In the genomic region with DNA sequence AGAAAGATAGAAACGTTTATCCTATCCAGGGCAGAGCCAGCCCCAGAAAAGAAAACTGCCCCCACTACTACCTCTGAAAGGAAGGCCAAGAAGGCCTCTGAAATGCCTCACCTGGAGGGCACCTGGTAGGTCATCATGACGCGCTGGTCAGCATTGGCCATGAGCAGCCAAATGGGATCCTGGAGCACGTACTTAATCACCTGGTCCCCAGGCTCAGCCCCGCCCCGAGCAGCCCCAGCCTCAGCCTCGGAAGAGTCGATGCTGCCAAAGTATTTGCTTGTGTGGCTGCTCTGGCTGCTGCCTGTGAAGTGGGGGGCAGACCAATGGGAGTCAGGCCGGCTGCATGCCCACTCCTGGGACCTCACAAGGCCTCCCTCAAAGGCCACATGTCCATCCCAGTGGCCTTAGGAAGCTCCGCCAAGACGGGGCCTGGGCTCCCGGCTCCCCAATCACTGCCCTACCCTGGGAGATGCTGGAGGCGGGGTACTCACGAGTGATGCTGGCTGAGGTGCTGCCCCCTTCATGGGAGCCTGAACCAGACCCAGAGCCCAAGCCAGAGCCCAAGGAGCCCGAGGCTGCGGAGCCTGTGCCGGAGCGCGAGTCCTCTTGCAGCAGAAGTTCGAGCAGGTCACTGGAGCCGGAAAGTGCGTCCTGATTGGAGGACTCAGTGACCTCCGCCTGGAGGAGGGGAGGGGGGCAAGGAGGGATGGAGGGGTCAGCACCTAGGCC, we compare ENCODE assay signal across 25 cellular contexts. TPM values are rescaled to one million over a fixed set of nuclear protein-coding genes. Genes with fewer than 3 reads are reported as not detected.
DNase-seq lines count a peak whose midpoint lies in the region; ATAC-seq and TF ChIP-seq lines count a peak whose summit lies in the region.
"Had no signal": no experiment of that assay in that cellular context is flagged by ENCODE, and none has a peak within 500 bp of the region (broad histone marks: within the 10 kb centered on the region; RNA-seq: fewer than 3 reads in every experiment).

No MANE protein-coding gene starts in this region.

- H3K9me3 Mint-ChIP-seq in naive thymus-derived CD8-positive, alpha-beta T cell, result no peaks in the 10 kb centered on the region
- H3K9me3 Mint-ChIP-seq in HFFc6, result no peaks in the 10 kb centered on the region

- peaks cover 0 to 54% of the 10 kb centered on the region in 2 donors for H3K4me1 ChIP-seq in right atrium auricular region
- peaks cover 23% of the 10 kb centered on the region for H3K4me1 ChIP-seq in vagina

- H3K4me3 ChIP-seq in right atrium auricular region, result no peak overlapping the region
- H3K4me3 ChIP-seq in vagina, result no peak overlapping the region
- H3K4me3 ChIP-seq: HAP-1, mucosa of descending colon had no signal

- peaks cover 0 to 37% (median 13%) of the 10 kb centered on the region in 4 donors for H3K4me1 Mint-ChIP-seq in naive thymus-derived CD8-positive, alpha-beta T cell
- no peaks in the 10 kb centered on the region for H3K4me1 Mint-ChIP-seq in HFFc6 (ENCODE audit: low read depth)

- ATAC-seq in naive thymus-derived CD8-positive, alpha-beta T cell, result no peak
- no peak for ATAC-seq in GM19467 (IDR thresholded peaks at IDR 0.05; ENCODE audit: unreplicated experiment)
- no peak for ATAC-seq in stimulated activated naive CD8-positive, alpha-beta T cell treated with anti-CD3 and anti-CD28 coated beads, Interleukin-15, Interleukin-2, amounts not matched to agents 100 U/mL and 50 U/mL, for 24 hours
- ATAC-seq: left colon, mucosa of descending colon had no signal

- TF ChIP-seq CTCF in right atrium auricular region (IDR thresholded peaks at IDR 0.05), result no peak
- no peak for TF ChIP-seq CTCF in vagina (IDR thresholded peaks at IDR 0.05)
- no peak for TF ChIP-seq CTCF in HFFc6 (IDR thresholded peaks at IDR 0.05)

- H3K4me3 Mint-ChIP-seq in naive thymus-derived CD8-positive, alpha-beta T cell, result peak overlapping the region in 4 of 10 donors; percentile 11 to 65 (median 21)
- H3K4me3 Mint-ChIP-seq in HFFc6, result no peak overlapping the region

- H3K27ac Mint-ChIP-seq in naive thymus-derived CD8-positive, alpha-beta T cell, result peak overlapping the region in 2 of 10 donors; percentile 56 to 73
- H3K27ac Mint-ChIP-seq in HFFc6, result no peak overlapping the region

- TF ChIP-seq POLR2A in vagina (IDR thresholded peaks at IDR 0.05), result no peak

- H3K27me3 Mint-ChIP-seq in naive thymus-derived CD8-positive, alpha-beta T cell, result peaks cover 0 to 3% (median 0%) of the 10 kb centered on the region in 5 donors
- peaks cover 24% of the 10 kb centered on the region for H3K27me3 Mint-ChIP-seq in HFFc6 (ENCODE audit: insufficient read depth)

- H3K27ac ChIP-seq in right atrium auricular region (peak overlapping the region; percentile 22 to 41), vagina (peak overlapping the region; percentile 1)

- peaks cover 81% of the 10 kb centered on the region for H3K36me3 ChIP-seq in right atrium auricular region
- peaks cover 22 to 82% of the 10 kb centered on the region in 2 donors for H3K36me3 ChIP-seq in vagina

- peaks cover 0 to 71% (median 27%) of the 10 kb centered on the region in 3 donors for H3K36me3 Mint-ChIP-seq in naive thymus-derived CD8-positive, alpha-beta T cell
- peaks cover 16% of the 10 kb centered on the region for H3K36me3 Mint-ChIP-seq in HFFc6 (ENCODE audit: low read depth)

- POLR2A ChIA-PET in naive thymus-derived CD8-positive, alpha-beta T cell (lab: Charles Lee), result interaction anchor here (1.1 to 41.9 kb wide), 3 partner anchors 11 to 40 kb away, joined by 4 to 1171 read pairs (median 188); partner anchors contain the start of genes BORCS6, PER1 and TMEM107

- intact Hi-C loops in cardiac septum (cut with DNase I), result no loop called here
- intact Hi-C loops in vagina (cut with DNase I), result no loop called here

- DNase-seq in right atrium auricular region (ENCODE audit: low spot score) (no peak), cardiac septum (ENCODE audit: low spot score) (no peak), vagina (ENCODE audit: extremely low spot score in 2 of 2) (no peak), HFFc6 (no peak)
- peak; percentile 6 for DNase-seq in effector CD4-positive, alpha-beta T cell
- DNase-seq in naive thymus-derived CD8-positive, alpha-beta T cell, result peak in 6 of 10 donors; percentile 5 to 59 (median 20)
- no peak for DNase-seq in stimulated activated naive CD8-positive, alpha-beta T cell treated with anti-CD3 and anti-CD28 coated beads, Interleukin-15, Interleukin-2, amounts not matched to agents 100 U/mL and 50 U/mL, for 24 hours
- DNase-seq: activated CD4-positive, alpha-beta T cell treated with anti-CD3 and anti-CD28 coated beads, Interleukin-2, amount 50 U/mL, for 1 hour; activated CD8-positive, alpha-beta memory T cell treated with anti-CD3 and anti-CD28 coated beads, Interleukin-2, amount 50 U/mL, for 48 hours; C1 segment of cervical spinal cord; GF-D8; NCI-H1417 treated with DMSO at 0.1 percent for 48 hours; NCI-H2171 treated with DMSO at 0.1 percent for 48 hours; NCI-H69; nucleus accumbens; SHP77; stimulated activated CD4-positive, alpha-beta T cell treated with anti-CD3 and anti-CD28 coated beads, Interleukin-1b, Interleukin-23, amount 100 ng/mL, for 48 hours; stimulated activated naive CD4-positive, alpha-beta T cell treated with Interleukin-2 at 50 U/mL for 16 hours had no signal

- H3K9me3 ChIP-seq in right atrium auricular region (no peaks in the 10 kb centered on the region), vagina (no peaks in the 10 kb centered on the region)
- H3K9me3 ChIP-seq: HAP-1, mucosa of descending colon had no signal

- H3K27me3 ChIP-seq in right atrium auricular region, result no peaks in the 10 kb centered on the region
- H3K27me3 ChIP-seq in vagina, result no peaks in the 10 kb centered on the region

RNA-seq across cellular contexts. Expression of gene PER1, which starts 9.9 kb away (rescaled TPM):
- total RNA-seq in right atrium auricular region (10 to 100 TPM; 59.4 to 75.0 TPM), cardiac septum (47.8 TPM), vagina (215 TPM)
- 100 to 1,000 TPM; 148 to 153 TPM for total RNA-seq in naive thymus-derived CD8-positive, alpha-beta T cell
- 10 to 100 TPM in 2 of 3 donors, 1 to 10 TPM in 1; 6.1 to 11.4 (median 10.7) TPM for polyA plus RNA-seq in naive thymus-derived CD8-positive, alpha-beta T cell
- total RNA-seq in HFFc6 (2021; fragmentation: NEBNext Ultra II Directional; extraction: Animal tissue kit (Norgen Biotek cat#: 25700)), result 10 to 100 TPM; 18.9 to 31.8 (median 26.9) TPM

RNA-seq across cellular contexts. Expression of gene HES7, which starts 18.4 kb away (rescaled TPM):
- total RNA-seq in right atrium auricular region (not detected), cardiac septum (0.65 TPM), vagina (not detected)
- under 1 TPM in 1 of 2 experiments, not detected in 1; 0.30 TPM for total RNA-seq in naive thymus-derived CD8-positive, alpha-beta T cell
- not detected for polyA plus RNA-seq in naive thymus-derived CD8-positive, alpha-beta T cell
- under 1 TPM; 0.24 to 0.54 (median 0.41) TPM for total RNA-seq in HFFc6 (2021; fragmentation: NEBNext Ultra II Directional; extraction: Animal tissue kit (Norgen Biotek cat#: 25700))
- total RNA-seq: fibroblast of villous mesenchyme, left colon, urinary bladder had no signal

RNA-seq across cellular contexts. Expression of gene VAMP2, which starts 20.4 kb away (rescaled TPM):
- total RNA-seq in right atrium auricular region, result 10 to 100 TPM; 27.4 to 39.7 TPM
- total RNA-seq in cardiac septum, result 63.9 TPM
- total RNA-seq in naive thymus-derived CD8-positive, alpha-beta T cell, result 100 to 1,000 TPM; 219 to 238 TPM
- polyA plus RNA-seq in naive thymus-derived CD8-positive, alpha-beta T cell, result 10 to 100 TPM; 50.4 to 84.2 (median 64.4) TPM
- total RNA-seq in vagina, result 35.6 TPM
- 10 to 100 TPM; 37.0 to 47.6 (median 44.5) TPM for total RNA-seq in HFFc6 (2021; fragmentation: NEBNext Ultra II Directional; extraction: Animal tissue kit (Norgen Biotek cat#: 25700))

RNA-seq across cellular contexts. Expression of gene ALOXE3, which starts 24.0 kb away (rescaled TPM):
- total RNA-seq in right atrium auricular region (under 1 TPM in 1 of 2 donors, not detected in 1; 0.20 TPM), cardiac septum (not detected), vagina (1.5 TPM)
- total RNA-seq in naive thymus-derived CD8-positive, alpha-beta T cell, result under 1 TPM; 0.18 to 0.52 TPM
- polyA plus RNA-seq in naive thymus-derived CD8-positive, alpha-beta T cell, result under 1 TPM in 1 of 3 donors, not detected in 2; 0.13 TPM
- total RNA-seq in HFFc6 (2021; fragmentation: NEBNext Ultra II Directional; extraction: Animal tissue kit (Norgen Biotek cat#: 25700)), result under 1 TPM; 0.14 to 0.30 (median 0.21) TPM
- total RNA-seq: aorta, fibroblast of villous mesenchyme, left colon, mucosa of descending colon, urinary bladder had no signal
- polyA plus RNA-seq: aorta, urinary bladder had no signal

RNA-seq across cellular contexts. Expression of gene TMEM107, which starts 33.9 kb away (rescaled TPM):
- total RNA-seq in right atrium auricular region (10 to 100 TPM in 1 of 2 donors, 1 to 10 TPM in 1; 7.3 to 11.0 TPM), cardiac septum (8.7 TPM), vagina (20.6 TPM)
- total RNA-seq in naive thymus-derived CD8-positive, alpha-beta T cell, result 10 to 100 TPM; 17.2 to 19.4 TPM
- polyA plus RNA-seq in naive thymus-derived CD8-positive, alpha-beta T cell, result 10 to 100 TPM; 36.4 to 55.3 (median 41.9) TPM
- total RNA-seq in HFFc6 (2021; fragmentation: NEBNext Ultra II Directional; extraction: Animal tissue kit (Norgen Biotek cat#: 25700)), result 10 to 100 TPM; 13.8 to 18.8 (median 17.5) TPM

Comparison
In these comparisons a context has a peak if more than half of its experiments do, and no peak if none do; other contexts are left out.
1. DNase-seq: peak in effector CD4-positive, alpha-beta T cell (single experiment) and naive thymus-derived CD8-positive, alpha-beta T cell (6 of 10); none in right atrium auricular region (single experiment), cardiac septum (single experiment), vagina (0 of 2), stimulated activated naive CD8-positive, alpha-beta T cell treated with anti-CD3 and anti-CD28 coated beads, Interleukin-15, Interleukin-2, amounts not matched to agents 100 U/mL and 50 U/mL, for 24 hours (single experiment) and HFFc6 (single experiment).